15 cellular contexts compared by ENCODE assay signal in the genomic region with DNA sequence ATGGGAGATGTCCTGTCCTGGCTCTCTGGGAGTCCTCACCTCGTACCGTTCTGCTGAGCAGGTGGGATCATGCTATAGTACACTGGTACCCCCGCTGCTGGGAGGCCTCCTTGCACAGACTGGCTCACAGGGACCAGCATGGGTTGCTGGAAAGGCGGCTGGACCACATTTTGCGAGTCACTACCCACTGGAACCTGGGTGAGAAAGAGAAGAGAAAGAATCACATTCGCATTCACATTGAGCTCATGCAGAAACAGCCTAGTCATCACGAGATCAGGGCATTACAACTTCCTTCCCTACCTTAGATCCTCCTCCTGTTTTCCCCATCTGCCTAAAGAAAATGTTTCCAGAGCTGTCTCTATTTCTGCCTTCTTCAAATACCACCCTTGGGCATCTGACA. TPM values are rescaled to one million over a fixed set of nuclear protein-coding genes. Genes with fewer than 3 reads are reported as not detected.
A peak's percentile ranks its signal among the peaks of the same experiment; 100 is the strongest.
DNase-seq lines count a peak whose midpoint lies in the region; ATAC-seq and TF ChIP-seq lines count a peak whose summit lies in the region.
"Had no signal": no experiment of that assay in that cellular context is flagged by ENCODE, and none has a peak within 500 bp of the region (broad histone marks: within the 10 kb centered on the region; RNA-seq: fewer than 3 reads in every experiment).

No MANE protein-coding gene starts in this region.

- H3K4me3 ChIP-seq in IMR-90 (ENCODE audit: insufficient read depth, low read depth, low read length) = no peak overlapping the region
- H3K4me3 ChIP-seq: adrenal gland, neural progenitor cell had no signal

- peaks cover 5% of the 10 kb centered on the region; the same call in 1 of the 2 replicates for H3K4me1 ChIP-seq in IMR-90 (ENCODE audit: control insufficient read depth, insufficient read depth, low read length)

- no peak overlapping the region for H3K4ac ChIP-seq in IMR-90 (ENCODE audit: low read depth, low read length)

- DNase-seq in activated CD4-positive, alpha-beta T cell treated with anti-CD3 and anti-CD28 coated beads for 48 hours = peak; percentile 69
- DNase-seq in activated CD4-positive, alpha-beta T cell treated with anti-CD3 and anti-CD28 coated beads, Interleukin-2, amount 50 U/mL, for 1 hour = no peak
- DNase-seq in IMR-90 (peak; percentile 76), DMS153 treated with DMSO at 0.1 percent for 48 hours (lab: John Stamatoyannopoulos, UW; ENCODE audit: unreplicated experiment) (no peak), SKM-1 treated with dmso at 0.1 percent for 144 hours (lab: John Stamatoyannopoulos, UW; ENCODE audit: unreplicated experiment) (no peak), erythroblast (lab: John Stamatoyannopoulos, UW) (no peak)
- DNase-seq in activated naive CD8-positive, alpha-beta T cell treated with anti-CD3 and anti-CD28 coated beads, Interleukin-2, amount 50 U/mL, for 24 hours = peak; percentile 20
- peak; percentile 62 for DNase-seq in stimulated activated CD4-positive, alpha-beta T cell treated with anti-CD3 and anti-CD28 coated beads, Interleukin-1b, Interleukin-23, amount 100 ng/mL, for 48 hours
- DNase-seq: adrenal gland, DND-41, glutamatergic neuron, NCI-H1105 treated with DMSO at 0.1 percent for 48 hours, NCI-H510A treated with DMSO at 0.1 percent for 48 hours, Right ventricle myocardium superior had no signal

- no peaks in the 10 kb centered on the region for H3K9me3 Mint-ChIP-seq in activated naive CD8-positive, alpha-beta T cell treated with anti-CD3 and anti-CD28 coated beads, Interleukin-2, amount 50 U/mL, for 24 hours
- H3K9me3 Mint-ChIP-seq: neural progenitor cell had no signal

- no peak for ATAC-seq in IMR-90 (ENCODE audit: low read depth)
- ATAC-seq in activated naive CD8-positive, alpha-beta T cell treated with anti-CD3 and anti-CD28 coated beads, Interleukin-2, amount 50 U/mL, for 24 hours = peak; percentile 91

- no peak overlapping the region for H2BK15ac ChIP-seq in IMR-90 (ENCODE audit: low read depth, low read length)

- H3K23ac ChIP-seq in IMR-90 (ENCODE audit: low read depth, low read length) = no peak overlapping the region

- peaks cover 24% of the 10 kb centered on the region for H3K36me3 ChIP-seq in IMR-90 (ENCODE audit: control insufficient read depth, insufficient read depth, low read length)
- H3K36me3 ChIP-seq: neural progenitor cell had no signal

- H4K91ac ChIP-seq in IMR-90 (ENCODE audit: insufficient read depth, low read depth, low read length) = no peak overlapping the region

- H2BK5ac ChIP-seq in IMR-90 (ENCODE audit: low read depth, low read length, poor library complexity, severe bottlenecking) = no peak overlapping the region

- peak overlapping the region; percentile 85 for H3K27ac Mint-ChIP-seq in activated naive CD8-positive, alpha-beta T cell treated with anti-CD3 and anti-CD28 coated beads, Interleukin-2, amount 50 U/mL, for 24 hours
- H3K27ac Mint-ChIP-seq: neural progenitor cell had no signal

- no peak overlapping the region for H3K9ac ChIP-seq in IMR-90 (ENCODE audit: low read depth, low read length)
- H3K9ac ChIP-seq: neural progenitor cell had no signal

- in situ Hi-C loops in IMR-90 (cut with MboI; ENCODE audit: low sequenced_read_pairs) = loop anchor here (5.0 kb wide), 1 partner anchor 184 kb away; no protein-coding TSS in a partner anchor

- H2BK120ac ChIP-seq in IMR-90 (ENCODE audit: low read depth, low read length) = no peak overlapping the region

- H3K18ac ChIP-seq in IMR-90 (ENCODE audit: low read depth, low read length) = no peak overlapping the region

- H4K5ac ChIP-seq in IMR-90 (ENCODE audit: low read depth, low read length) = no peak overlapping the region

- no peak overlapping the region for H2BK20ac ChIP-seq in IMR-90 (ENCODE audit: low read depth, low read length)

- H2AK5ac ChIP-seq in IMR-90 (ENCODE audit: low read depth, low read length) = peak overlapping the region; percentile 50; the same call in 1 of the 2 replicates

- H3K79me1 ChIP-seq in IMR-90 (ENCODE audit: low read depth in 1 of 2, low read length in 2 of 2) = 0 out of 4 replicates have a peak, but pooled peaks cover 0 to 7% of the 10 kb centered on the region in 2 experiments

- H2AFZ ChIP-seq in IMR-90 (replicated peaks; ENCODE audit: low read length, poor library complexity) = peak overlapping the region; percentile 34
- H2AFZ ChIP-seq: neural progenitor cell had no signal

- H3K56ac ChIP-seq in IMR-90 (ENCODE audit: extremely low read depth, insufficient read depth, low read length) = no peak overlapping the region

- no CpG with 5 or more reads among the region's 7 CpGs for WGBS in IMR-90 (ENCODE audit: extremely low coverage in 2 of 2, insufficient read length in 1 of 2), 2 experiments

- no peak overlapping the region for H3K14ac ChIP-seq in IMR-90 (replicated peaks; ENCODE audit: low read depth, low read length)

- H3K9me1 ChIP-seq in IMR-90 (ENCODE audit: insufficient read depth, low read length) = peaks cover under 1% of the 10 kb centered on the region; the same call in 1 of the 2 replicates

- no peak overlapping the region for H3K4me3 Mint-ChIP-seq in activated naive CD8-positive, alpha-beta T cell treated with anti-CD3 and anti-CD28 coated beads, Interleukin-2, amount 50 U/mL, for 24 hours
- H3K4me3 Mint-ChIP-seq: neural progenitor cell had no signal

- intact Hi-C loops in IMR-90 (cut with micrococcal nuclease) = no loop called here

- H3K9me3 ChIP-seq in IMR-90 (ENCODE audit: control insufficient read depth, insufficient read depth, low read length) = no peaks in the 10 kb centered on the region
- H3K9me3 ChIP-seq: adrenal gland had no signal

- no peak for TF ChIP-seq RAD21 in IMR-90 (IDR thresholded peaks at IDR 0.05; ENCODE audit: low read length)

- H3K4me2 ChIP-seq in IMR-90 (ENCODE audit: low read depth, low read length) = no peak overlapping the region
- H3K4me2 ChIP-seq: neural progenitor cell had no signal

- peak overlapping the region; percentile 76 for H2AK9ac ChIP-seq in IMR-90 (replicated peaks; ENCODE audit: low read depth, low read length, poor library complexity)

- no TSS peak for BruUV-seq in IMR-90 (replicated peaks; lab: Mats Ljungman, UMichigan)

- H4K20me1 ChIP-seq in IMR-90 (ENCODE audit: insufficient read depth, low read length) = peaks cover 5% of the 10 kb centered on the region; the same call in 1 of the 2 replicates

- dilution Hi-C loops in IMR-90 (cut with HindIII; ENCODE audit: low sequenced_read_pairs, unreplicated experiment) = no loop called here

- no peak for TF ChIP-seq CTCF in IMR-90 (conservative IDR thresholded peaks at IDR 0.05; ENCODE audit: low read depth, low read length)

- no peaks in the 10 kb centered on the region for H3K27me3 Mint-ChIP-seq in activated naive CD8-positive, alpha-beta T cell treated with anti-CD3 and anti-CD28 coated beads, Interleukin-2, amount 50 U/mL, for 24 hours

- peaks cover 19% of the 10 kb centered on the region for H3K36me3 Mint-ChIP-seq in activated naive CD8-positive, alpha-beta T cell treated with anti-CD3 and anti-CD28 coated beads, Interleukin-2, amount 50 U/mL, for 24 hours (ENCODE audit: low read depth)

- CTCF ChIA-PET in IMR-90 (lab: Yijun Ruan, JAX) = no interaction called here

- no peak for TF ChIP-seq POLR2A in IMR-90 (IDR thresholded peaks at IDR 0.05; ENCODE audit: low read depth, low read length)
- no peak for TF ChIP-seq POLR2A in erythroblast (IDR thresholded peaks at IDR 0.05; ENCODE audit: low read length)

- no peaks in the 10 kb centered on the region for H3K27me3 ChIP-seq in IMR-90 (ENCODE audit: control insufficient read depth, insufficient read depth, low read length)
- H3K27me3 ChIP-seq: adrenal gland, neural progenitor cell had no signal

- H4K8ac ChIP-seq in IMR-90 (ENCODE audit: low read depth in 2 of 2, low read length in 2 of 2) = no peak overlapping the region

- POLR2A ChIA-PET in IMR-90 (lab: Charles Lee; ENCODE audit: unreplicated experiment) = no interaction called here

- no peak overlapping the region for H3K27ac ChIP-seq in IMR-90 (ENCODE audit: insufficient read depth, low read length)
- H3K27ac ChIP-seq: adrenal gland, neural progenitor cell had no signal

- H3K4me1 Mint-ChIP-seq in activated naive CD8-positive, alpha-beta T cell treated with anti-CD3 and anti-CD28 coated beads, Interleukin-2, amount 50 U/mL, for 24 hours = peaks cover 17% of the 10 kb centered on the region

TF ChIP-seq in IMR-90, 13 proteins besides CTCF, POLR2A, EP300 and RAD21:
- TF ChIP-seq BHLHE40 (IDR thresholded peaks at IDR 0.05; ENCODE audit: low read depth, low read length) (no peak), NFE2L2 (IDR thresholded peaks at IDR 0.05; ENCODE audit: low read depth, low read length) (peak; percentile 76), MAFK (IDR thresholded peaks at IDR 0.05; ENCODE audit: low read depth, low read length) (peak; percentile 47; the same call in 1 of the 2 replicates)
- TF ChIP-seq, protein P1, sequence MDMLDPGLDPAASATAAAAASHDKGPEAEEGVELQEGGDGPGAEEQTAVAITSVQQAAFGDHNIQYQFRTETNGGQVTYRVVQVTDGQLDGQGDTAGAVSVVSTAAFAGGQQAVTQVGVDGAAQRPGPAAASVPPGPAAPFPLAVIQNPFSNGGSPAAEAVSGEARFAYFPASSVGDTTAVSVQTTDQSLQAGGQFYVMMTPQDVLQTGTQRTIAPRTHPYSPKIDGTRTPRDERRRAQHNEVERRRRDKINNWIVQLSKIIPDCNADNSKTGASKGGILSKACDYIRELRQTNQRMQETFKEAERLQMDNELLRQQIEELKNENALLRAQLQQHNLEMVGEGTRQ (IDR thresholded peaks at IDR 0.05; ENCODE audit: low read depth, low read length) = no peak

RNA-seq across cellular contexts. Expression of a gene that starts 17.3 kb away (rescaled TPM):
- under 0.01 and 0.18 TPM in 2 replicates for total RNA-seq in IMR-90 (2012; rRNA removed)
- 0.67 and 0.80 TPM in 2 replicates for polyA plus RNA-seq in IMR-90 (2012; rRNA removed)
- 0.13 and 0.66 TPM in 2 replicates for polyA plus RNA-seq in IMR-90 (2012; cell fraction: cytosol; rRNA removed)
- polyA plus RNA-seq in IMR-90 (2012; cell fraction: nucleus; rRNA removed; ENCODE audit: low replicate concordance) = 2.9 and 4.4 TPM in 2 replicates

RNA-seq across cellular contexts. Expression of a gene that starts 38.8 kb away (rescaled TPM):
- 225 and 266 TPM in 2 replicates for total RNA-seq in IMR-90 (2012; rRNA removed)
- 302 and 364 TPM in 2 replicates for polyA plus RNA-seq in IMR-90 (2012; rRNA removed)
- polyA plus RNA-seq in IMR-90 (2012; cell fraction: cytosol; rRNA removed) = 201 and 323 TPM in 2 replicates
- polyA plus RNA-seq in IMR-90 (2012; cell fraction: nucleus; rRNA removed; ENCODE audit: low replicate concordance) = 303 and 511 TPM in 2 replicates

RNA-seq across cellular contexts. Expression of a gene that starts 51.7 kb away (rescaled TPM):
- total RNA-seq in IMR-90 (2012; rRNA removed) = 0.36 and 0.56 TPM in 2 replicates
- 3.3 and 3.8 TPM in 2 replicates for polyA plus RNA-seq in IMR-90 (2012; rRNA removed)
- polyA plus RNA-seq in IMR-90 (2012; cell fraction: cytosol; rRNA removed) = 4.8 and 7.5 TPM in 2 replicates
- 3.3 and 5.8 TPM in 2 replicates for polyA plus RNA-seq in IMR-90 (2012; cell fraction: nucleus; rRNA removed; ENCODE audit: low replicate concordance)

Comparison
In these comparisons a context has a peak if more than half of its experiments do, and no peak if none do; other contexts are left out.
1. DNase-seq: peak in activated CD4-positive, alpha-beta T cell treated with anti-CD3 and anti-CD28 coated beads for 48 hours (single experiment), IMR-90 (single experiment), activated naive CD8-positive, alpha-beta T cell treated with anti-CD3 and anti-CD28 coated beads, Interleukin-2, amount 50 U/mL, for 24 hours (single experiment) and stimulated activated CD4-positive, alpha-beta T cell treated with anti-CD3 and anti-CD28 coated beads, Interleukin-1b, Interleukin-23, amount 100 ng/mL, for 48 hours (single experiment); none in activated CD4-positive, alpha-beta T cell treated with anti-CD3 and anti-CD28 coated beads, Interleukin-2, amount 50 U/mL, for 1 hour (single experiment), DMS153 treated with DMSO at 0.1 percent for 48 hours (single experiment), SKM-1 treated with dmso at 0.1 percent for 144 hours (single experiment) and erythroblast (0 of 2).